Comparison of ENCODE assay signal across 8 cellular contexts in the genomic region with DNA sequence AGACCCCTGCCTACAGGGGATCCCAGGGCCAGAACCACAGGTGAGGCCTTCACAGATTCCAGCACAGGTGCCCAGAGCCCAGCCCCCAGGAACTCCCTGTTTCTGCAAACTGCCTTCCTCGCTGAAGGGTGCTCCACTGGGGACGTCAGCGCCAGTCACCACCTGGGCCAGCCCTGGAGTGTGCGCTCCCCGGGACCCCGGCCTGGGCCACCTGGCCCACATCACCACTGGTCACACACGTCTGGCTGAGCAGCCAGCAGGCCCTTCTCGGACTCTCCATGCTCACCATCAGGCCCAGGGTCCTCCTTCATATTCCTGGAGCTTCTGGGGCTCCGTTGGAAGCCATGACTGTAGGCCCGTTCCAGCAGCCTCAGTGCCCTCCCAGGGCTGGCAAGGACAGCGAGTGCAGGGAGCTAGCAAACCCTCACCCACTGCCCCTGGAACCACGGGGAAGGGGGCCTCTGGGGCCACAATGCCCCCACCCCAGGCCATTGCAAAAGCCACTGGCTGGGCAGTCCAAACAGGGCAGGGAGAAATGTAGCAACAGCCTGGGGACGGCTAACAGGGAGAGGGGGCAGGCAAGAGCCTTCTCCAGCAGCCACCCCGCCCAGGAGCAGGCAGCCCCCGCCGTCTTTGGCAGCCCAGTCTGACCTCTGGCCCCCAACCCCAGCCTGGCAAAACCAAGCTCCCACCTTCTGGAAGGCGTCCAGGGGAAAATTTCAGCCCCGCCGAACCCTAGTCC. TPM values are rescaled to one million over a fixed set of nuclear protein-coding genes. Genes with fewer than 3 reads are reported as not detected.
DNase-seq lines count a peak whose midpoint lies in the region; ATAC-seq and TF ChIP-seq lines count a peak whose summit lies in the region.

No MANE protein-coding gene starts in this region.

- in situ Hi-C loops in brain microvascular endothelial cell (cut with HindIII; ENCODE audit: low pct_ligation_motif_present, low sequenced_read_pairs) = no loop called here
- in situ Hi-C loops in GM13977 (cut with MboI; ENCODE audit: low pct_unique_long_range_greater_than_20kb, low sequenced_read_pairs, unreplicated experiment) = no loop called here

- no peaks in the 10 kb centered on the region for H3K9me3 ChIP-seq in HUES48 (ENCODE audit: control insufficient read depth, insufficient read depth, low read length)
- no peaks in the 10 kb centered on the region for H3K9me3 ChIP-seq in lower lobe of right lung

- DNase-seq in 8988T (peak; percentile 84), brain microvascular endothelial cell (no peak), lower lobe of right lung (no peak), GM13977 (ENCODE audit: low spot score) (no peak), HPDE6-E6E7 (ENCODE audit: extremely low spot score) (no peak), NCI-H345 (lab: John Stamatoyannopoulos, UW) (no peak)

- no peak overlapping the region for H3K27ac ChIP-seq in HUES48 (ENCODE audit: low read depth, low read length)
- H3K27ac ChIP-seq in brain microvascular endothelial cell = no peak overlapping the region
- peak overlapping the region; percentile 93 for H3K27ac ChIP-seq in lower lobe of right lung

- TF ChIP-seq CTCF in brain microvascular endothelial cell (IDR thresholded peaks at IDR 0.05; ENCODE audit: low read depth, low read length, missing control alignments) (no peak), lower lobe of right lung (IDR thresholded peaks at IDR 0.05) (no peak), GM13977 (IDR thresholded peaks at IDR 0.05; ENCODE audit: extremely low read depth, insufficient read depth, missing control alignments) (no peak)

- no peak overlapping the region for H3K9ac ChIP-seq in HUES48 (ENCODE audit: low read depth, low read length)

- H3K4me1 ChIP-seq in HUES48 (ENCODE audit: control insufficient read depth, insufficient read depth, low read length) (peaks cover 12% of the 10 kb centered on the region; the same call in 1 of the 2 replicates), lower lobe of right lung (peaks cover 56% of the 10 kb centered on the region)

- H3K4me3 ChIP-seq in HUES48 (ENCODE audit: low read depth, low read length) = peak overlapping the region; percentile 77
- peak overlapping the region; percentile 66 for H3K4me3 ChIP-seq in brain microvascular endothelial cell (ENCODE audit: low read depth, low read length)
- peak overlapping the region; percentile 97 for H3K4me3 ChIP-seq in lower lobe of right lung

- H3K36me3 ChIP-seq in HUES48 (ENCODE audit: control insufficient read depth, insufficient read depth, low read length) = no peaks in the 10 kb centered on the region
- no peaks in the 10 kb centered on the region for H3K36me3 ChIP-seq in brain microvascular endothelial cell (replicated peaks)
- H3K36me3 ChIP-seq in lower lobe of right lung = no peaks in the 10 kb centered on the region

- intact Hi-C loops in lower lobe of right lung (cut with DNase I) = no loop called here

- ATAC-seq in lower lobe of right lung (peak; percentile 4 to 20), GM19035 (IDR thresholded peaks at IDR 0.05; ENCODE audit: unreplicated experiment) (no peak)

- no peaks in the 10 kb centered on the region; the same call in 1 of the 2 replicates for H3K27me3 ChIP-seq in HUES48 (ENCODE audit: control insufficient read depth, insufficient read depth, low read length)
- H3K27me3 ChIP-seq in brain microvascular endothelial cell (replicated peaks) = no peaks in the 10 kb centered on the region
- no peaks in the 10 kb centered on the region for H3K27me3 ChIP-seq in lower lobe of right lung (ENCODE audit: low read depth)

RNA-seq across cellular contexts. Expression of gene AGPAT2, which starts 1.3 kb away (rescaled TPM):
- total RNA-seq in lower lobe of right lung = 106 TPM

RNA-seq across cellular contexts. Expression of gene EGFL7, which starts 23.2 kb away (rescaled TPM):
- 230 TPM for total RNA-seq in lower lobe of right lung

RNA-seq across cellular contexts. Expression of gene DIPK1B, which starts 26.4 kb away (rescaled TPM):
- total RNA-seq in lower lobe of right lung = 15.1 TPM

RNA-seq across cellular contexts. Expression of gene LCN10, which starts 56.8 kb away (rescaled TPM):
- total RNA-seq in lower lobe of right lung = 2.5 TPM
